ENCODE assay signal across 16 cellular contexts in the genomic region with DNA sequence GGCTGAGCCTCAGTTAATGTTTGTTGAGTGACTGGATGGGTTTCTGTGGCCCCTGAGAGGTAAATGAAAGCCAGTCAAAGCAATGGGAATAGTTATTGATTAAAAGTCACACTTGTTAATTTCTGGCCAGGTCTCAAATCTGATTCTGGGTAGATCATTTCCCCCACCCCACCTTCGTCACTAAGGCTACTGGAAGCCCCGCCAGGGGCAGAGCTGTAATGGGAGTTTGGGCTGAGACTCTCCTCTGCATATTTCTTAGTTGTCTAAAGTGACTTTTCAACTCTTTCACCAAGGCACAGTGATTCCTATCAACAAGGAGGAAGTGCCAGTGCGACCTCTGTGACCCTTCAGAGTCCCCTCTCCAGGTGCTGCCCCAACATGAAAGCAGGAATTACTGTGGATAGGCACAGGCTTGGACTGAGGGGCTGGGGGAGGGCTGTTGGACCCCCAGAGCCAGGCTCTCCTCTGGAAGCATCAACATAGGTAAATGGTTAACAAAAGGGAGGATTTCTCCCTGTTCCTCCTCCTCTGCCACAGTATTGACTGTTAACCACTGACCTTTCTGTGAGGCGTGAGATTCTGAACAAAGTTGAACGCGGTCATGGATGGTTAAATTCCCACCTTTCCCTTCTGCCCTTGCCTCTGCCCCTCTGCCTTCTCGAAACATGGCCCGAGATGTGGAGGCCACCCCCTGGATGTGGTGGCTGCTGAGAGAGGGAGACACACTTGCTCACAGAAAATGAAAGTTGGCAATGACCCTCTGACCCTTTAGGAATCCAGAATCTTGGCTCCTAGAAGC. TPM values are rescaled to one million over a fixed set of nuclear protein-coding genes. Genes with fewer than 3 reads are reported as not detected.
"Had no signal": no experiment of that assay in that cellular context is flagged by ENCODE, and none has a peak within 500 bp of the region (broad histone marks: within the 10 kb centered on the region; RNA-seq: fewer than 3 reads in every experiment).

No MANE protein-coding gene starts in this region.

- H3K27me3 Mint-ChIP-seq: activated CD4-positive, alpha-beta T cell treated with anti-CD3 and anti-CD28 coated beads, Interleukin-2, amount 10 ng/mL, durations not matched to agents 7 days and 5 days; activated naive CD8-positive, alpha-beta T cell treated with anti-CD3 and anti-CD28 coated beads for 36 hours; naive thymus-derived CD8-positive, alpha-beta T cell; stimulated activated memory B cell treated with anti-CD40 and anti-IgM and Interleukin-4, amounts not matched to agents 10 μg/mL and 1 μg/mL and 100 μg/mL, for 72 hours had no signal

- DNase-seq: activated CD4-positive, alpha-beta T cell treated with anti-CD3 and anti-CD28 coated beads, Interleukin-2, amount 10 ng/mL, durations not matched to agents 7 days and 5 days; activated naive CD8-positive, alpha-beta T cell treated with anti-CD3 and anti-CD28 coated beads for 36 hours; anterior cingulate cortex; esophagus squamous epithelium; foreskin keratinocyte; mucosa of descending colon; naive thymus-derived CD8-positive, alpha-beta T cell; occipital lobe; SHP77; upper lobe of left lung had no signal

- H3K4me3 ChIP-seq: breast epithelium, esophagus squamous epithelium, mucosa of descending colon, skin epidermis, upper lobe of left lung had no signal

- H3K9me3 ChIP-seq: breast epithelium, esophagus squamous epithelium, mucosa of descending colon, upper lobe of left lung had no signal

- H3K36me3 ChIP-seq: breast epithelium, esophagus squamous epithelium, upper lobe of left lung had no signal

- H3K36me3 Mint-ChIP-seq: WTC11 had no signal

- FAIRE-seq: keratinocyte had no signal

- H3K27ac ChIP-seq: foreskin keratinocyte had no signal

- H3K4me1 Mint-ChIP-seq: activated CD4-positive, alpha-beta T cell treated with anti-CD3 and anti-CD28 coated beads, Interleukin-2, amount 10 ng/mL, durations not matched to agents 7 days and 5 days; activated naive CD8-positive, alpha-beta T cell treated with anti-CD3 and anti-CD28 coated beads for 36 hours; stimulated activated memory B cell treated with anti-CD40 and anti-IgM and Interleukin-4, amounts not matched to agents 10 μg/mL and 1 μg/mL and 100 μg/mL, for 72 hours had no signal

- H3K4me1 ChIP-seq: breast epithelium, esophagus squamous epithelium, foreskin keratinocyte had no signal

- H3K4me3 Mint-ChIP-seq: activated CD4-positive, alpha-beta T cell treated with anti-CD3 and anti-CD28 coated beads, Interleukin-2, amount 10 ng/mL, durations not matched to agents 7 days and 5 days; activated naive CD8-positive, alpha-beta T cell treated with anti-CD3 and anti-CD28 coated beads for 36 hours; naive thymus-derived CD8-positive, alpha-beta T cell; stimulated activated memory B cell treated with anti-CD40 and anti-IgM and Interleukin-4, amounts not matched to agents 10 μg/mL and 1 μg/mL and 100 μg/mL, for 72 hours; T-helper 1 cell treated with Interleukin-12 subunit alpha and Interleukin-12 subunit beta and Interleukin-4 antibody, amounts not matched to agents 30 μg/mL and 1 μg/mL, for 36 hours; WTC11 had no signal

- H3K9me3 Mint-ChIP-seq: activated CD4-positive, alpha-beta T cell treated with anti-CD3 and anti-CD28 coated beads, Interleukin-2, amount 10 ng/mL, durations not matched to agents 7 days and 5 days; activated naive CD8-positive, alpha-beta T cell treated with anti-CD3 and anti-CD28 coated beads for 36 hours; naive thymus-derived CD8-positive, alpha-beta T cell; stimulated activated memory B cell treated with anti-CD40 and anti-IgM and Interleukin-4, amounts not matched to agents 10 μg/mL and 1 μg/mL and 100 μg/mL, for 72 hours; T-helper 1 cell treated with Interleukin-12 subunit alpha and Interleukin-12 subunit beta and Interleukin-4 antibody, amounts not matched to agents 30 μg/mL and 1 μg/mL, for 36 hours; WTC11 had no signal

- H3K27ac Mint-ChIP-seq: activated CD4-positive, alpha-beta T cell treated with anti-CD3 and anti-CD28 coated beads, Interleukin-2, amount 10 ng/mL, durations not matched to agents 7 days and 5 days; activated naive CD8-positive, alpha-beta T cell treated with anti-CD3 and anti-CD28 coated beads for 36 hours; naive thymus-derived CD8-positive, alpha-beta T cell; stimulated activated memory B cell treated with anti-CD40 and anti-IgM and Interleukin-4, amounts not matched to agents 10 μg/mL and 1 μg/mL and 100 μg/mL, for 72 hours; T-helper 1 cell treated with Interleukin-12 subunit alpha and Interleukin-12 subunit beta and Interleukin-4 antibody, amounts not matched to agents 30 μg/mL and 1 μg/mL, for 36 hours had no signal

- ATAC-seq: foreskin keratinocyte; mucosa of descending colon; naive thymus-derived CD8-positive, alpha-beta T cell; stimulated activated memory B cell treated with anti-CD40 and anti-IgM and Interleukin-4, amounts not matched to agents 10 μg/mL and 1 μg/mL and 100 μg/mL, for 72 hours; WTC11 had no signal

- H3K27me3 ChIP-seq: breast epithelium, esophagus squamous epithelium, foreskin keratinocyte, upper lobe of left lung had no signal

RNA-seq across cellular contexts. Expression of gene TBX2, which starts 20.8 kb away (rescaled TPM):
- total RNA-seq: activated CD4-positive, alpha-beta T cell treated with anti-CD3 and anti-CD28 coated beads, Interleukin-2, amount 10 ng/mL, durations not matched to agents 7 days and 5 days; activated naive CD8-positive, alpha-beta T cell treated with anti-CD3 and anti-CD28 coated beads for 36 hours; foreskin keratinocyte had no signal
- polyA plus RNA-seq: foreskin keratinocyte; keratinocyte; naive thymus-derived CD8-positive, alpha-beta T cell had no signal
